Comparison of ENCODE assay signal across 1 cellular context in the genomic region with DNA sequence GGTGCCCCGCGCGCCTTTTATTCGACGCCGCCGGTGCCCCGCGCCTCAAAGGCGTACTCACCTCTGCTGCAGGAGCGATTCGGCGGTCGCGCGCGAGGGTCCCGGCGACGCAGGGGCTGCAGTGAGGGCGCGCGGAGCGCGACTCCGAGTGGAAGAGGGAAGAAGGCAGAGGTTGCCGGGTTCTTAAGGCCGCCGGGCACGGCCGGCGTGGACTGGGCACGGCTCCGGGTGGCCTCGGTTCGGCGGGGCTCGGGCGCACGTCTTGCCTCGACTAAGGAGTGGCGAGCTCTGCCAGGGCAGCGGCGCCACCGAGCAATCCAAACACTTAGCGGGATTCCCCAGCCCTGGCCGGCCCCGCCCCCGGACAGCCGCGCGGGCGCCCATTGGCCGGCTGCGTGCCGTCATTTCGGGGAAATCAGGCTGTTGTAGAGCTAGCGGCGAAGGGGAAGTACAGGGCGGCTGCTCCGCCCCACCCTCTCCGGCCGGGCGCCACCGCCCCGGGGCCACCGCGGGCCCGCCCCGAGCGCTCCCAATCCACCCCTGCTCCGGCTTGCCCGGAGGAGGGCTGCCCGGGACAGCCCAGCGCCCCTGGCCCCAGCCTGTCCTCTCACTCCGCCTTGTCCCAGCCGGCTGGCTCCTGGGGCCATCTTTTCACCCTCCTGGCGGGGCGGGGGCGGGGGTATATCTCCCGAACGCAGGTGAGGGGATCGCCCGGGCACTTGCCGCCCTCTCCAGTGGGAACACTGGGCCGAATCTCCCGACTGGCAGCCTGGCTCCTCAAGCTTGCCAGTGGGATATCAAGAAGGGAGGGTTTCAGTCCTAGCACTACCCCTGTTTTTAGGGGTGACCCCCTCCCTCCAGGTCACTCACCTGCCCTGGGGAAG.
TF ChIP-seq lines count a peak whose summit lies in the region.

A gene with protein sequence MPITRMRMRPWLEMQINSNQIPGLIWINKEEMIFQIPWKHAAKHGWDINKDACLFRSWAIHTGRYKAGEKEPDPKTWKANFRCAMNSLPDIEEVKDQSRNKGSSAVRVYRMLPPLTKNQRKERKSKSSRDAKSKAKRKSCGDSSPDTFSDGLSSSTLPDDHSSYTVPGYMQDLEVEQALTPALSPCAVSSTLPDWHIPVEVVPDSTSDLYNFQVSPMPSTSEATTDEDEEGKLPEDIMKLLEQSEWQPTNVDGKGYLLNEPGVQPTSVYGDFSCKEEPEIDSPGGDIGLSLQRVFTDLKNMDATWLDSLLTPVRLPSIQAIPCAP (minus strand): TSS at position 290 of the 884 bp plus-strand sequence. CDS start 1,295 bp downstream, outside the sequence.

TF ChIP-seq in HepG2, 621 proteins besides CTCF, POLR2A, EP300 and RAD21 (continued from another document and continues in another):
- TF ChIP-seq, protein P1, sequence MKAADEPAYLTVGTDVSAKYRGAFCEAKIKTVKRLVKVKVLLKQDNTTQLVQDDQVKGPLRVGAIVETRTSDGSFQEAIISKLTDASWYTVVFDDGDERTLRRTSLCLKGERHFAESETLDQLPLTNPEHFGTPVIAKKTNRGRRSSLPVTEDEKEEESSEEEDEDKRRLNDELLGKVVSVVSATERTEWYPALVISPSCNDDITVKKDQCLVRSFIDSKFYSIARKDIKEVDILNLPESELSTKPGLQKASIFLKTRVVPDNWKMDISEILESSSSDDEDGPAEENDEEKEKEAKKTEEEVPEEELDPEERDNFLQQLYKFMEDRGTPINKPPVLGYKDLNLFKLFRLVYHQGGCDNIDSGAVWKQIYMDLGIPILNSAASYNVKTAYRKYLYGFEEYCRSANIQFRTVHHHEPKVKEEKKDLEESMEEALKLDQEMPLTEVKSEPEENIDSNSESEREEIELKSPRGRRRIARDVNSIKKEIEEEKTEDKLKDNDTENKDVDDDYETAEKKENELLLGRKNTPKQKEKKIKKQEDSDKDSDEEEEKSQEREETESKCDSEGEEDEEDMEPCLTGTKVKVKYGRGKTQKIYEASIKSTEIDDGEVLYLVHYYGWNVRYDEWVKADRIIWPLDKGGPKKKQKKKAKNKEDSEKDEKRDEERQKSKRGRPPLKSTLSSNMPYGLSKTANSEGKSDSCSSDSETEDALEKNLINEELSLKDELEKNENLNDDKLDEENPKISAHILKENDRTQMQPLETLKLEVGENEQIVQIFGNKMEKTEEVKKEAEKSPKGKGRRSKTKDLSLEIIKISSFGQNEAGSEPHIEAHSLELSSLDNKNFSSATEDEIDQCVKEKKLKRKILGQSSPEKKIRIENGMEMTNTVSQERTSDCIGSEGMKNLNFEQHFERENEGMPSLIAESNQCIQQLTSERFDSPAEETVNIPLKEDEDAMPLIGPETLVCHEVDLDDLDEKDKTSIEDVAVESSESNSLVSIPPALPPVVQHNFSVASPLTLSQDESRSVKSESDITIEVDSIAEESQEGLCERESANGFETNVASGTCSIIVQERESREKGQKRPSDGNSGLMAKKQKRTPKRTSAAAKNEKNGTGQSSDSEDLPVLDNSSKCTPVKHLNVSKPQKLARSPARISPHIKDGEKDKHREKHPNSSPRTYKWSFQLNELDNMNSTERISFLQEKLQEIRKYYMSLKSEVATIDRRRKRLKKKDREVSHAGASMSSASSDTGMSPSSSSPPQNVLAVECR (CRISPR knock-in tag; IDR thresholded peaks at IDR 0.05; ENCODE audit: borderline replicate concordance): peak; percentile 85
- TF ChIP-seq TCF12 (IDR thresholded peaks at IDR 0.05) (no peak), TCF12 (CRISPR knock-in tag; IDR thresholded peaks at IDR 0.05) (peak; percentile 61; the same call in 1 of the 2 replicates), ZNF678 (CRISPR knock-in tag; IDR thresholded peaks at IDR 0.05) (no peak), ZNF510 (CRISPR knock-in tag; IDR thresholded peaks at IDR 0.05; ENCODE audit: low read depth) (0 out of 2 replicates have a peak, but pooled peaks have one; percentile 12), HOXA9 (CRISPR knock-in tag; IDR thresholded peaks at IDR 0.05; ENCODE audit: borderline replicate concordance) (no peak; the same call in 1 of the 2 replicates), HNRNPH1 (optimal IDR thresholded peaks at IDR 0.05; ENCODE audit: low read depth, low read length) (no peak), TARDBP (CRISPR knock-in tag; IDR thresholded peaks at IDR 0.05) (peak; percentile 25; the same call in 1 of the 2 replicates), NFATC3 (CRISPR knock-in tag; IDR thresholded peaks at IDR 0.05) (no peak), ZSCAN29 (CRISPR knock-in tag; conservative IDR thresholded peaks at IDR 0.05) (no peak), IRX3 (CRISPR knock-in tag; IDR thresholded peaks at IDR 0.05; ENCODE audit: borderline replicate concordance, low read depth) (peak; percentile 59; the same call in 1 of the 2 replicates), NBN (conservative IDR thresholded peaks at IDR 0.05) (no peak), SOX13 (IDR thresholded peaks at IDR 0.05) (no peak), SOX13 (CRISPR knock-in tag; conservative IDR thresholded peaks at IDR 0.05 in 1 of 2, IDR thresholded peaks at IDR 0.05 in 1 of 2) (peak in 1 of 2 experiments; percentile 11; a peak in 1 of 4 replicates), ZNF775 (CRISPR knock-in tag; IDR thresholded peaks at IDR 0.05; ENCODE audit: borderline replicate concordance) (0 out of 2 replicates have a peak, but pooled peaks have one; percentile 33), REL (CRISPR knock-in tag; conservative IDR thresholded peaks at IDR 0.05) (no peak; the same call in 1 of the 2 replicates), NFE2L2 (IDR thresholded peaks at IDR 0.05; ENCODE audit: low read length) (no peak), MED13 (CRISPR knock-in tag; IDR thresholded peaks at IDR 0.05) (no peak), ZNF441 (CRISPR knock-in tag; IDR thresholded peaks at IDR 0.05; ENCODE audit: borderline replicate concordance) (peak; percentile 79; the same call in 1 of the 2 replicates), ESRRA (CRISPR knock-in tag; IDR thresholded peaks at IDR 0.05; ENCODE audit: low read depth) (no peak), FOSL1 (CRISPR knock-in tag; IDR thresholded peaks at IDR 0.05; ENCODE audit: borderline replicate concordance) (no peak), ZNF33A (CRISPR knock-in tag; IDR thresholded peaks at IDR 0.05; ENCODE audit: borderline replicate concordance) (peak; percentile 89; the same call in 1 of the 2 replicates), ZNF615 (CRISPR knock-in tag; IDR thresholded peaks at IDR 0.05; ENCODE audit: borderline replicate concordance) (0 out of 2 replicates have a peak, but pooled peaks have one; percentile 36), RNF2 (conservative IDR thresholded peaks at IDR 0.05; ENCODE audit: low read depth) (no peak), SRSF1 (optimal IDR thresholded peaks at IDR 0.05; ENCODE audit: low read depth, low read length) (peak; percentile 53), SMARCC2 (IDR thresholded peaks at IDR 0.05) (no peak), ZNF207 (IDR thresholded peaks at IDR 0.05; ENCODE audit: borderline replicate concordance) (no peak), HHEX (CRISPR knock-in tag; IDR thresholded peaks at IDR 0.05) (no peak), ZNF180 (CRISPR knock-in tag; IDR thresholded peaks at IDR 0.05; ENCODE audit: borderline replicate concordance, low read depth) (no peak), TBP (CRISPR knock-in tag; IDR thresholded peaks at IDR 0.05) (no peak), CEBPG (CRISPR knock-in tag; IDR thresholded peaks at IDR 0.05) (no peak), ZNF501 (CRISPR knock-in tag; IDR thresholded peaks at IDR 0.05) (no peak; the same call in 1 of the 2 replicates), ZNF614 (CRISPR knock-in tag; IDR thresholded peaks at IDR 0.05; ENCODE audit: borderline replicate concordance) (no peak), ZFP1 (CRISPR knock-in tag; IDR thresholded peaks at IDR 0.05) (no peak), ETV6 (CRISPR knock-in tag; conservative IDR thresholded peaks at IDR 0.05) (peak; percentile 80), MTF2 (CRISPR knock-in tag; IDR thresholded peaks at IDR 0.05; ENCODE audit: borderline replicate concordance) (no peak), ZSCAN20 (CRISPR knock-in tag; IDR thresholded peaks at IDR 0.05; ENCODE audit: borderline replicate concordance) (peak; percentile 83; the same call in 1 of the 2 replicates), ZNF761 (CRISPR knock-in tag; conservative IDR thresholded peaks at IDR 0.05) (no peak), CENPX (CRISPR knock-in tag; IDR thresholded peaks at IDR 0.05) (no peak)
- TF ChIP-seq, protein P2, sequence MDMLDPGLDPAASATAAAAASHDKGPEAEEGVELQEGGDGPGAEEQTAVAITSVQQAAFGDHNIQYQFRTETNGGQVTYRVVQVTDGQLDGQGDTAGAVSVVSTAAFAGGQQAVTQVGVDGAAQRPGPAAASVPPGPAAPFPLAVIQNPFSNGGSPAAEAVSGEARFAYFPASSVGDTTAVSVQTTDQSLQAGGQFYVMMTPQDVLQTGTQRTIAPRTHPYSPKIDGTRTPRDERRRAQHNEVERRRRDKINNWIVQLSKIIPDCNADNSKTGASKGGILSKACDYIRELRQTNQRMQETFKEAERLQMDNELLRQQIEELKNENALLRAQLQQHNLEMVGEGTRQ (IDR thresholded peaks at IDR 0.05; ENCODE audit: low read depth, low read length): no peak
- TF ChIP-seq, protein P2 (CRISPR knock-in tag; IDR thresholded peaks at IDR 0.05; ENCODE audit: borderline replicate concordance): peak; percentile 47; the same call in 1 of the 2 replicates
- TF ChIP-seq, protein P3, sequence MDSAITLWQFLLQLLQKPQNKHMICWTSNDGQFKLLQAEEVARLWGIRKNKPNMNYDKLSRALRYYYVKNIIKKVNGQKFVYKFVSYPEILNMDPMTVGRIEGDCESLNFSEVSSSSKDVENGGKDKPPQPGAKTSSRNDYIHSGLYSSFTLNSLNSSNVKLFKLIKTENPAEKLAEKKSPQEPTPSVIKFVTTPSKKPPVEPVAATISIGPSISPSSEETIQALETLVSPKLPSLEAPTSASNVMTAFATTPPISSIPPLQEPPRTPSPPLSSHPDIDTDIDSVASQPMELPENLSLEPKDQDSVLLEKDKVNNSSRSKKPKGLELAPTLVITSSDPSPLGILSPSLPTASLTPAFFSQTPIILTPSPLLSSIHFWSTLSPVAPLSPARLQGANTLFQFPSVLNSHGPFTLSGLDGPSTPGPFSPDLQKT (CRISPR knock-in tag; IDR thresholded peaks at IDR 0.05; ENCODE audit: borderline replicate concordance): peak; percentile 74; the same call in 1 of the 2 replicates
- TF ChIP-seq, protein P4, sequence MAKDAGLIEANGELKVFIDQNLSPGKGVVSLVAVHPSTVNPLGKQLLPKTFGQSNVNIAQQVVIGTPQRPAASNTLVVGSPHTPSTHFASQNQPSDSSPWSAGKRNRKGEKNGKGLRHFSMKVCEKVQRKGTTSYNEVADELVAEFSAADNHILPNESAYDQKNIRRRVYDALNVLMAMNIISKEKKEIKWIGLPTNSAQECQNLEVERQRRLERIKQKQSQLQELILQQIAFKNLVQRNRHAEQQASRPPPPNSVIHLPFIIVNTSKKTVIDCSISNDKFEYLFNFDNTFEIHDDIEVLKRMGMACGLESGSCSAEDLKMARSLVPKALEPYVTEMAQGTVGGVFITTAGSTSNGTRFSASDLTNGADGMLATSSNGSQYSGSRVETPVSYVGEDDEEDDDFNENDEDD (CRISPR knock-in tag; IDR thresholded peaks at IDR 0.05; ENCODE audit: borderline replicate concordance): peak; percentile 78; the same call in 1 of the 2 replicates
- TF ChIP-seq, protein P5, sequence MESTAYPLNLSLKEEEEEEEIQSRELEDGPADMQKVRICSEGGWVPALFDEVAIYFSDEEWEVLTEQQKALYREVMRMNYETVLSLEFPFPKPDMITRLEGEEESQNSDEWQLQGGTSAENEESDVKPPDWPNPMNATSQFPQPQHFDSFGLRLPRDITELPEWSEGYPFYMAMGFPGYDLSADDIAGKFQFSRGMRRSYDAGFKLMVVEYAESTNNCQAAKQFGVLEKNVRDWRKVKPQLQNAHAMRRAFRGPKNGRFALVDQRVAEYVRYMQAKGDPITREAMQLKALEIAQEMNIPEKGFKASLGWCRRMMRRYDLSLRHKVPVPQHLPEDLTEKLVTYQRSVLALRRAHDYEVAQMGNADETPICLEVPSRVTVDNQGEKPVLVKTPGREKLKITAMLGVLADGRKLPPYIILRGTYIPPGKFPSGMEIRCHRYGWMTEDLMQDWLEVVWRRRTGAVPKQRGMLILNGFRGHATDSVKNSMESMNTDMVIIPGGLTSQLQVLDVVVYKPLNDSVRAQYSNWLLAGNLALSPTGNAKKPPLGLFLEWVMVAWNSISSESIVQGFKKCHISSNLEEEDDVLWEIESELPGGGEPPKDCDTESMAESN (CRISPR knock-in tag; conservative IDR thresholded peaks at IDR 0.05): peak; percentile 90; the same call in 1 of the 2 replicates
- TF ChIP-seq, protein P6, sequence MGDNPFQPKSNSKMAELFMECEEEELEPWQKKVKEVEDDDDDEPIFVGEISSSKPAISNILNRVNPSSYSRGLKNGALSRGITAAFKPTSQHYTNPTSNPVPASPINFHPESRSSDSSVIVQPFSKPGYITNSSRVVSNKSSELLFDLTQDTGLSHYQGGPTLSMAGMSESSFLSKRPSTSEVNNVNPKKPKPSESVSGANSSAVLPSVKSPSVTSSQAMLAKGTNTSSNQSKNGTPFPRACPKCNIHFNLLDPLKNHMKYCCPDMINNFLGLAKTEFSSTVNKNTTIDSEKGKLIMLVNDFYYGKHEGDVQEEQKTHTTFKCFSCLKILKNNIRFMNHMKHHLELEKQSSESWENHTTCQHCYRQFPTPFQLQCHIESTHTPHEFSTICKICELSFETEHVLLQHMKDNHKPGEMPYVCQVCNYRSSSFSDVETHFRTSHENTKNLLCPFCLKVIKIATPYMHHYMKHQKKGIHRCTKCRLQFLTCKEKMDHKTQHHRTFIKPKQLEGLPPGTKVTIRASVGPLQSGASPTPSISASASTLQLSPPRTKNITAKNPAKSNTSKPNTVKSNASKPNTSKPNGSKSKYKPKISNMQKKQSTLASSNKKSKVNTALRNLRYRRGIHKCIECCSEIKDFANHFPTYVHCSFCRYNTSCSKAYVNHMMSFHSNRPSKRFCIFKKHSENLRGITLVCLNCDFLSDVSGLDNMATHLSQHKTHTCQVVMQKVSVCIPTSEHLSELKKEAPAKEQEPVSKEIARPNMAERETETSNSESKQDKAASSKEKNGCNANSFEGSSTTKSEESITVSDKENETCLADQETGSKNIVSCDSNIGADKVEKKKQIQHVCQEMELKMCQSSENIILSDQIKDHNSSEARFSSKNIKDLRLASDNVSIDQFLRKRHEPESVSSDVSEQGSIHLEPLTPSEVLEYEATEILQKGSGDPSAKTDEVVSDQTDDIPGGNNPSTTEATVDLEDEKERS (CRISPR knock-in tag; IDR thresholded peaks at IDR 0.05): no peak
- TF ChIP-seq, protein P7, sequence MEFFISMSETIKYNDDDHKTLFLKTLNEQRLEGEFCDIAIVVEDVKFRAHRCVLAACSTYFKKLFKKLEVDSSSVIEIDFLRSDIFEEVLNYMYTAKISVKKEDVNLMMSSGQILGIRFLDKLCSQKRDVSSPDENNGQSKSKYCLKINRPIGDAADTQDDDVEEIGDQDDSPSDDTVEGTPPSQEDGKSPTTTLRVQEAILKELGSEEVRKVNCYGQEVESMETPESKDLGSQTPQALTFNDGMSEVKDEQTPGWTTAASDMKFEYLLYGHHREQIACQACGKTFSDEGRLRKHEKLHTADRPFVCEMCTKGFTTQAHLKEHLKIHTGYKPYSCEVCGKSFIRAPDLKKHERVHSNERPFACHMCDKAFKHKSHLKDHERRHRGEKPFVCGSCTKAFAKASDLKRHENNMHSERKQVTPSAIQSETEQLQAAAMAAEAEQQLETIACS (CRISPR knock-in tag; IDR thresholded peaks at IDR 0.05): peak; percentile 53; the same call in 1 of the 2 replicates
